In genomic region chr1:154155282-154155681, GRCh38 we compare ENCODE assay signal across 9 cellular contexts. TPM values are rescaled to one million over a fixed set of nuclear protein-coding genes. Genes with fewer than 3 reads are reported as not detected.
DNase-seq lines count a peak whose midpoint lies in the region; ATAC-seq, FAIRE-seq and TF ChIP-seq lines count a peak whose summit lies in the region.
"Had no signal": no experiment of that assay in that cellular context is flagged by ENCODE, and none has a peak within 500 bp of the region (broad histone marks: within the 10 kb centered on the region; RNA-seq: fewer than 3 reads in every experiment).

No MANE protein-coding gene starts in this region.

- no peak overlapping the region for H2AFZ ChIP-seq in IMR-90 (replicated peaks; ENCODE audit: low read length, poor library complexity)
- no peak overlapping the region for H2AFZ ChIP-seq in endothelial cell of umbilical vein (ENCODE audit: low read depth, low read length)

- H3K4ac ChIP-seq in IMR-90 (ENCODE audit: low read depth, low read length) = no peak overlapping the region

- peaks cover 21% of the 10 kb centered on the region for H3K79me2 ChIP-seq in endothelial cell of umbilical vein (ENCODE audit: control insufficient read depth, insufficient read depth, low read length)

- H3K4me3 ChIP-seq in AG04450 (ENCODE audit: low read depth, low read length) = no peak overlapping the region
- H3K4me3 ChIP-seq in IMR-90 (ENCODE audit: insufficient read depth, low read depth, low read length) = no peak overlapping the region
- no peak overlapping the region for H3K4me3 ChIP-seq in endothelial cell of umbilical vein (replicated peaks in 1 of 3; ENCODE audit: insufficient read depth in 1 of 3, low read depth in 1 of 3, low read length in 3 of 3)
- H3K4me3 ChIP-seq in muscle layer of duodenum (ENCODE audit: low read depth in 1 of 2, low read length in 2 of 2) = no peak overlapping the region

- peak overlapping the region; percentile 73 for H2BK5ac ChIP-seq in IMR-90 (ENCODE audit: low read depth, low read length, poor library complexity, severe bottlenecking)

- peak overlapping the region in 1 of 2 experiments; percentile 48; a peak in 3 of 4 replicates for H4K8ac ChIP-seq in IMR-90 (ENCODE audit: low read depth in 2 of 2, low read length in 2 of 2)

- in situ Hi-C loops in IMR-90 (cut with MboI; ENCODE audit: low sequenced_read_pairs) = no loop called here

- peak overlapping the region; percentile 5; the same call in 1 of the 2 replicates for H3K4me2 ChIP-seq in IMR-90 (ENCODE audit: low read depth, low read length)
- H3K4me2 ChIP-seq in endothelial cell of umbilical vein (ENCODE audit: insufficient read depth, low read length) = peak overlapping the region; percentile 27

- H3K27me3 ChIP-seq in AG04450 (ENCODE audit: control insufficient read depth, insufficient read depth, low read length) = no peaks in the 10 kb centered on the region
- H3K27me3 ChIP-seq in IMR-90 (ENCODE audit: control insufficient read depth, insufficient read depth, low read length) = no peaks in the 10 kb centered on the region
- no peaks in the 10 kb centered on the region for H3K27me3 ChIP-seq in endothelial cell of umbilical vein (ENCODE audit: control insufficient read depth in 2 of 2, insufficient read depth in 2 of 2, low read length in 2 of 2)
- no peaks in the 10 kb centered on the region for H3K27me3 ChIP-seq in muscle layer of duodenum (ENCODE audit: low read depth, low read length)

- no peak for TF ChIP-seq RAD21 in IMR-90 (IDR thresholded peaks at IDR 0.05; ENCODE audit: low read length)

- H2BK120ac ChIP-seq in IMR-90 (ENCODE audit: low read depth, low read length) = no peak overlapping the region

- no peak overlapping the region for H3K18ac ChIP-seq in IMR-90 (ENCODE audit: low read depth, low read length)

- H4K20me1 ChIP-seq in IMR-90 (ENCODE audit: insufficient read depth, low read length) (peaks cover 20% of the 10 kb centered on the region), endothelial cell of umbilical vein (replicated peaks; ENCODE audit: control insufficient read depth, extremely low read depth, insufficient read depth, low read length) (no peaks in the 10 kb centered on the region)

- no peak overlapping the region for H3K14ac ChIP-seq in IMR-90 (replicated peaks; ENCODE audit: low read depth, low read length)

- DNase-seq in AG04450 (ENCODE audit: low read depth, low spot score) = peak; percentile 20
- peak; percentile 72 for DNase-seq in IMR-90
- peak; percentile 94 for DNase-seq in endothelial cell of umbilical vein (ENCODE audit: low read depth, low spot score)
- no peak for DNase-seq in NCI-H526 treated with DMSO at 0.1 percent for 48 hours (lab: John Stamatoyannopoulos, UW)
- no peak for DNase-seq in frontal cortex (ENCODE audit: low spot score in 2 of 2)
- DNase-seq in middle frontal gyrus (ENCODE audit: extremely low spot score, low spot score) = no peak
- DNase-seq: NCI-H1092 treated with DMSO at 0.1 percent for 48 hours had no signal

- peak; percentile 79 for FAIRE-seq in endothelial cell of umbilical vein (lab: Jason Lieb, UNC)
- FAIRE-seq in frontal cortex (lab: Jason Lieb, UNC) = no peak

- H3K27ac ChIP-seq in AG04450 (ENCODE audit: low read depth, low read length) = peak overlapping the region; percentile 39
- H3K27ac ChIP-seq in IMR-90 (ENCODE audit: insufficient read depth, low read length) = peak overlapping the region; percentile 18; the same call in 1 of the 2 replicates
- H3K27ac ChIP-seq in endothelial cell of umbilical vein (ENCODE audit: insufficient read depth, low read depth, low read length) = peak overlapping the region; percentile 76
- H3K27ac ChIP-seq in muscle layer of duodenum (ENCODE audit: low read length) = peak overlapping the region; percentile 0

- TF ChIP-seq POLR2A in IMR-90 (IDR thresholded peaks at IDR 0.05; ENCODE audit: low read depth, low read length) (no peak), endothelial cell of umbilical vein (IDR thresholded peaks at IDR 0.05; ENCODE audit: low read depth, low read length) (no peak)

- CTCF ChIA-PET in AG04450 (lab: Charles Lee) = no interaction called here
- CTCF ChIA-PET in IMR-90 (lab: Yijun Ruan, JAX) = interaction anchor here (0.6 kb wide), 1 partner anchor 12 kb away, joined by 3 read pairs; no protein-coding TSS in a partner anchor
- CTCF ChIA-PET in endothelial cell of umbilical vein (lab: Charles Lee) = interaction anchor here (0.7 to 1.5 kb wide), 5 partner anchors 9 to 180 kb away, joined by 3 to 5 read pairs (median 4); no protein-coding TSS in a partner anchor

- BruUV-seq in IMR-90 (replicated peaks; lab: Mats Ljungman, UMichigan) = no TSS peak
- BruUV-seq in endothelial cell of umbilical vein (replicated peaks; lab: Mats Ljungman, UMichigan) = no TSS peak

- TF ChIP-seq CTCF in AG04450 (IDR thresholded peaks at IDR 0.05; ENCODE audit: low read depth, low read length) (no peak), IMR-90 (conservative IDR thresholded peaks at IDR 0.05; ENCODE audit: low read depth, low read length) (no peak), endothelial cell of umbilical vein (IDR thresholded peaks at IDR 0.05; ENCODE audit: extremely low read depth in 1 of 2, insufficient read depth in 1 of 2, low read depth in 1 of 2, low read length in 2 of 2) (no peak)

- H3K9me1 ChIP-seq in IMR-90 (ENCODE audit: insufficient read depth, low read length) (peaks cover 9% of the 10 kb centered on the region), endothelial cell of umbilical vein (replicated peaks; ENCODE audit: control insufficient read depth, extremely low read depth, insufficient read depth, low read length) (no peaks in the 10 kb centered on the region)

- H3K4me1 ChIP-seq in IMR-90 (ENCODE audit: control insufficient read depth, insufficient read depth, low read length) (peaks cover 10% of the 10 kb centered on the region), endothelial cell of umbilical vein (ENCODE audit: control insufficient read depth, extremely low read depth, insufficient read depth, low read length) (peaks cover 25% of the 10 kb centered on the region), muscle layer of duodenum (ENCODE audit: control insufficient read depth in 1 of 2, insufficient read depth in 2 of 2, low read length in 2 of 2) (peaks cover 0 to 12% of the 10 kb centered on the region in 2 donors)

- POLR2A ChIA-PET in AG04450 (lab: Yijun Ruan, JAX) = interaction anchor here (0.7 to 1.9 kb wide), 3 partner anchors 27 to 170 kb away, joined by 3 to 11 read pairs (median 4); partner anchors contain the start of genes ATP8B2 and RPS27
- POLR2A ChIA-PET in IMR-90 (lab: Charles Lee; ENCODE audit: unreplicated experiment) = no interaction called here
- POLR2A ChIA-PET in endothelial cell of umbilical vein (lab: Charles Lee) = interaction anchor here (0.6 to 1.0 kb wide), 2 partner anchors 15 to 21 kb away, joined by 3 to 5 read pairs; no protein-coding TSS in a partner anchor

- H3K36me3 ChIP-seq in IMR-90 (ENCODE audit: control insufficient read depth, insufficient read depth, low read length) (peaks cover 19% of the 10 kb centered on the region), endothelial cell of umbilical vein (ENCODE audit: control insufficient read depth in 2 of 2, extremely low read depth in 1 of 2, insufficient read depth in 2 of 2, low read length in 2 of 2) (peaks cover 8 to 19% of the 10 kb centered on the region in 2 experiments), muscle layer of duodenum (ENCODE audit: control insufficient read depth in 1 of 2, insufficient read depth in 2 of 2, low read length in 2 of 2) (peaks cover 19 to 27% of the 10 kb centered on the region in 2 donors)

- H3K23ac ChIP-seq in IMR-90 (ENCODE audit: low read depth, low read length) = no peak overlapping the region

- H3K9me3 ChIP-seq in AG04450 (ENCODE audit: control insufficient read depth, insufficient read depth, low read length) (no peaks in the 10 kb centered on the region; the same call in 1 of the 2 replicates), IMR-90 (ENCODE audit: control insufficient read depth, insufficient read depth, low read length) (no peaks in the 10 kb centered on the region), endothelial cell of umbilical vein (replicated peaks; ENCODE audit: control insufficient read depth, insufficient read depth, low read length) (no peaks in the 10 kb centered on the region), muscle layer of duodenum (ENCODE audit: control insufficient read depth in 1 of 2, low read length in 2 of 2) (no peaks in the 10 kb centered on the region)

- peak overlapping the region; percentile 14; the same call in 1 of the 2 replicates for H3K56ac ChIP-seq in IMR-90 (ENCODE audit: extremely low read depth, insufficient read depth, low read length)

- intact Hi-C loops in IMR-90 (cut with micrococcal nuclease) = no loop called here
- intact Hi-C loops in endothelial cell of umbilical vein (cut with micrococcal nuclease) = loop anchor here (10.0 kb wide), 1 partner anchor 160 kb away; the partner anchor contains the start of gene RPS27

- peaks cover 21 to 37% of the 10 kb centered on the region in 2 experiments for H3K79me1 ChIP-seq in IMR-90 (ENCODE audit: low read depth in 1 of 2, low read length in 2 of 2)

- 0 to 100% methylated on average over 2 to 4 of the region's 9 CpGs for WGBS in IMR-90 (ENCODE audit: extremely low coverage in 2 of 2, insufficient read length in 1 of 2), 2 experiments

- dilution Hi-C loops in IMR-90 (cut with HindIII; ENCODE audit: low sequenced_read_pairs, unreplicated experiment) (no loop called here), endothelial cell of umbilical vein (cut with MboI; ENCODE audit: extremely low pct_ligation_motif_present, low sequenced_read_pairs) (no loop called here)

- no peak overlapping the region for H4K5ac ChIP-seq in IMR-90 (ENCODE audit: low read depth, low read length)

- H2BK15ac ChIP-seq in IMR-90 (ENCODE audit: low read depth, low read length) = no peak overlapping the region

- no peak overlapping the region for H3K9ac ChIP-seq in IMR-90 (ENCODE audit: low read depth, low read length)
- peak overlapping the region; percentile 58 for H3K9ac ChIP-seq in endothelial cell of umbilical vein (replicated peaks; ENCODE audit: extremely low read depth, insufficient read depth, low read length)

- H4K91ac ChIP-seq in IMR-90 (ENCODE audit: insufficient read depth, low read depth, low read length) = no peak overlapping the region

- H2AK5ac ChIP-seq in IMR-90 (ENCODE audit: low read depth, low read length) = no peak overlapping the region

- no peak overlapping the region for H2AK9ac ChIP-seq in IMR-90 (replicated peaks; ENCODE audit: low read depth, low read length, poor library complexity)

- ATAC-seq in IMR-90 (ENCODE audit: low read depth) (peak; percentile 78), GM21528 (IDR thresholded peaks at IDR 0.05; ENCODE audit: low FRiP score, unreplicated experiment) (no peak)

- no peak overlapping the region for H2BK20ac ChIP-seq in IMR-90 (ENCODE audit: low read depth, low read length)

RNA-seq across cellular contexts. Expression of gene NUP210L, which starts 0.4 kb away (rescaled TPM):
- polyA plus RNA-seq in AG04450 (2011; rRNA removed) (0.01 TPM in 1 of 2 replicates, not detected in the other), IMR-90 (2012; rRNA removed) (0.02 TPM in 1 of 2 replicates, not detected in the other), endothelial cell of umbilical vein (0.01 TPM in 1 of 2 replicates, not detected in the other)
- polyA minus RNA-seq in AG04450 (2011; rRNA and poly(A)+ RNA removed) = 0.05 TPM in 1 of 2 replicates, not detected in the other
- total RNA-seq in IMR-90 (2012; rRNA removed) (under 0.01 TPM in 2 replicates), endothelial cell of umbilical vein (0.07 TPM in 1 of 2 replicates, not detected in the other), frontal cortex (0.41 TPM)
- polyA plus RNA-seq in IMR-90 (2012; cell fraction: cytosol; rRNA removed) = under 0.01 TPM in 1 of 2 replicates, not detected in the other
- 0.02 and 0.13 TPM in 2 replicates for polyA plus RNA-seq in IMR-90 (2012; cell fraction: nucleus; rRNA removed; ENCODE audit: low replicate concordance)
- 0.01 TPM in 1 of 2 replicates, not detected in the other for polyA plus RNA-seq in endothelial cell of umbilical vein (2011; cell fraction: cytosol; rRNA removed)
- polyA plus RNA-seq in endothelial cell of umbilical vein (2011; cell fraction: nucleus; rRNA removed) = 0.07 TPM in 2 replicates
- not detected in 2 replicates for polyA plus RNA-seq in endothelial cell of umbilical vein (2012)
- 0.04 TPM in 1 of 2 replicates, not detected in the other for polyA minus RNA-seq in endothelial cell of umbilical vein
- polyA minus RNA-seq in endothelial cell of umbilical vein (2011; cell fraction: cytosol; rRNA and poly(A)+ RNA removed) = not detected
- polyA minus RNA-seq in endothelial cell of umbilical vein (2011; cell fraction: nucleus; rRNA and poly(A)+ RNA removed) = 0.10 TPM in 2 replicates

RNA-seq across cellular contexts. Expression of gene TPM3, which starts 36.6 kb away (rescaled TPM):
- polyA plus RNA-seq in AG04450 (2011; rRNA removed) (397 and 565 TPM in 2 replicates), IMR-90 (2012; rRNA removed) (409 and 438 TPM in 2 replicates), endothelial cell of umbilical vein (318 and 395 TPM in 2 replicates)
- 140 and 155 TPM in 2 replicates for polyA minus RNA-seq in AG04450 (2011; rRNA and poly(A)+ RNA removed)
- total RNA-seq in IMR-90 (2012; rRNA removed) (530 and 974 TPM in 2 replicates), endothelial cell of umbilical vein (924 and 927 TPM in 2 replicates), frontal cortex (245 TPM)
- polyA plus RNA-seq in IMR-90 (2012; cell fraction: cytosol; rRNA removed) = 159 and 397 TPM in 2 replicates
- polyA plus RNA-seq in IMR-90 (2012; cell fraction: nucleus; rRNA removed; ENCODE audit: low replicate concordance) = 82.6 and 262 TPM in 2 replicates
- 562 and 745 TPM in 2 replicates for polyA plus RNA-seq in endothelial cell of umbilical vein (2011; cell fraction: cytosol; rRNA removed)
- 337 and 551 TPM in 2 replicates for polyA plus RNA-seq in endothelial cell of umbilical vein (2011; cell fraction: nucleus; rRNA removed)
- polyA plus RNA-seq in endothelial cell of umbilical vein (2012) = 684 and 993 TPM in 2 replicates
- 233 and 252 TPM in 2 replicates for polyA minus RNA-seq in endothelial cell of umbilical vein
- polyA minus RNA-seq in endothelial cell of umbilical vein (2011; cell fraction: cytosol; rRNA and poly(A)+ RNA removed) = 118 TPM
- polyA minus RNA-seq in endothelial cell of umbilical vein (2011; cell fraction: nucleus; rRNA and poly(A)+ RNA removed) = 96.0 and 101 TPM in 2 replicates

RNA-seq across cellular contexts. Expression of gene CFAP141, which starts 50.9 kb away (rescaled TPM):
- not detected in 2 replicates for polyA plus RNA-seq in AG04450 (2011; rRNA removed)
- not detected in 2 replicates for polyA minus RNA-seq in AG04450 (2011; rRNA and poly(A)+ RNA removed)
- total RNA-seq in IMR-90 (2012; rRNA removed) = not detected in 2 replicates
- not detected in 2 replicates for polyA plus RNA-seq in IMR-90 (2012; rRNA removed)
- polyA plus RNA-seq in IMR-90 (2012; cell fraction: cytosol; rRNA removed) = not detected in 2 replicates
- polyA plus RNA-seq in IMR-90 (2012; cell fraction: nucleus; rRNA removed; ENCODE audit: low replicate concordance) = not detected in 2 replicates
- total RNA-seq in endothelial cell of umbilical vein = not detected in 2 replicates
- polyA plus RNA-seq in endothelial cell of umbilical vein = not detected in 2 replicates
- polyA plus RNA-seq in endothelial cell of umbilical vein (2011; cell fraction: cytosol; rRNA removed) = 0.41 TPM in 1 of 2 replicates, not detected in the other
- polyA plus RNA-seq in endothelial cell of umbilical vein (2011; cell fraction: nucleus; rRNA removed) = not detected in 2 replicates
- polyA plus RNA-seq in endothelial cell of umbilical vein (2012) = not detected in 2 replicates
- polyA minus RNA-seq in endothelial cell of umbilical vein = not detected in 2 replicates
- not detected for polyA minus RNA-seq in endothelial cell of umbilical vein (2011; cell fraction: cytosol; rRNA and poly(A)+ RNA removed)
- not detected in 2 replicates for polyA minus RNA-seq in endothelial cell of umbilical vein (2011; cell fraction: nucleus; rRNA and poly(A)+ RNA removed)
- not detected for total RNA-seq in frontal cortex

Comparison
In these comparisons a context has a peak if more than half of its experiments do, and no peak if none do; other contexts are left out.
1. DNase-seq: peak in AG04450 (single experiment), IMR-90 (single experiment) and endothelial cell of umbilical vein (single experiment); none in NCI-H526 treated with DMSO at 0.1 percent for 48 hours (single experiment), frontal cortex (0 of 2) and middle frontal gyrus (single experiment).
2. H3K27ac ChIP-seq: peak in every context shown above with its lines; median percentile 76 in endothelial cell of umbilical vein; 39 in AG04450; 18 in IMR-90; 0 in muscle layer of duodenum.